ENCODE assay signal across 12 cellular contexts in the genomic region with DNA sequence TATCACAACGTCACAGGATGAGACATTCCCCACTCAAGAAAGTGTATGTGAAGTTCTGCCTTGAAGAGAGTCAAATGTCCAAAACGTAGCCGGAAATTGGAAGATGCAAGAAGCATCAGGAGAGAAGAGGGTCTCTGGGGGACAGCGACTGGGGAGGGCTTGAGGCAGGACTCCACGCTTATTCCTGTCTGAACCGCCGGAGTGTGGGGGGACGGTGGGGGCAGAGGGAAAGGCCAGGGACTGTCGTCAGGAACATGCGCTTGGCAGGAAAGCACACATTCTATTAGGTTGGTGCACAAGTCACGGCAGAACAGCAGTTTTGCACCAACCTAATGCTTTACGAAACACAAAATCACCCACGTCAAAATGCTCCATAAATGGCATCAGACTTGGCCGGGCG.
DNase-seq lines count a peak whose midpoint lies in the region; TF ChIP-seq lines count a peak whose summit lies in the region.
"Had no signal": no experiment of that assay in that cellular context is flagged by ENCODE, and none has a peak within 500 bp of the region (broad histone marks: within the 10 kb centered on the region; RNA-seq: fewer than 3 reads in every experiment).

No MANE protein-coding gene starts in this region.

- H3K9me3 ChIP-seq in right atrium auricular region (no peaks in the 10 kb centered on the region), mucosa of rectum (ENCODE audit: control insufficient read depth in 2 of 2, low read length in 2 of 2) (no peaks in the 10 kb centered on the region)
- H3K9me3 ChIP-seq: A549 had no signal

- DNase-seq in cardiac septum (ENCODE audit: low spot score) (peak; percentile 31), right atrium auricular region (ENCODE audit: low spot score) (no peak), AML-193 (lab: John Stamatoyannopoulos, UW) (no peak)
- DNase-seq in stimulated activated CD4-positive, alpha-beta T cell treated with anti-CD3 and anti-CD28 coated beads, Interleukin-4, amount 100 ng/mL, for 1 hour: no peak
- DNase-seq: CD4-positive, CD25-positive, alpha-beta regulatory T cell; DMS53; HCEC 1CT; HFFc6 had no signal

- intact Hi-C loops in cardiac septum (cut with DNase I): no loop called here

- no peaks in the 10 kb centered on the region for H3K4me1 ChIP-seq in right atrium auricular region
- peaks cover 0 to 5% of the 10 kb centered on the region in 2 donors for H3K4me1 ChIP-seq in mucosa of rectum (ENCODE audit: control insufficient read depth in 2 of 2, insufficient read depth in 2 of 2, low read length in 2 of 2)
- H3K4me1 ChIP-seq: A549 had no signal

- no peak for TF ChIP-seq CTCF in right atrium auricular region (IDR thresholded peaks at IDR 0.05)

- no peak overlapping the region for H3K9ac ChIP-seq in mucosa of rectum (ENCODE audit: low read depth in 1 of 2, low read length in 2 of 2)

- H3K4me3 ChIP-seq in right atrium auricular region (no peak overlapping the region), mucosa of rectum (ENCODE audit: low read length in 2 of 2) (no peak overlapping the region)
- H3K4me3 ChIP-seq: A549 had no signal

- H3K27me3 ChIP-seq in right atrium auricular region (no peaks in the 10 kb centered on the region), mucosa of rectum (ENCODE audit: control insufficient read depth in 2 of 2, insufficient read depth in 2 of 2, low read length in 2 of 2) (no peaks in the 10 kb centered on the region)

- no peak overlapping the region for H3K27ac ChIP-seq in right atrium auricular region
- H3K27ac ChIP-seq in cingulate gyrus (ENCODE audit: low read depth, low read length): peak overlapping the region; percentile 10
- peak overlapping the region; percentile 17 to 34 for H3K27ac ChIP-seq in mucosa of rectum (ENCODE audit: low read depth in 2 of 2, low read length in 2 of 2)
- H3K27ac ChIP-seq in temporal lobe (ENCODE audit: low read depth, low read length): peak overlapping the region; percentile 50
- H3K27ac ChIP-seq: A549 had no signal

- H3K36me3 ChIP-seq in right atrium auricular region (no peaks in the 10 kb centered on the region), mucosa of rectum (ENCODE audit: control insufficient read depth in 2 of 2, insufficient read depth in 2 of 2, low read length in 2 of 2) (no peaks in the 10 kb centered on the region)

Comparison
In these comparisons a context has a peak if more than half of its experiments do, and no peak if none do; other contexts are left out.
1. H3K27ac ChIP-seq: peak in cingulate gyrus (single experiment), mucosa of rectum (2 of 2) and temporal lobe (single experiment); none in right atrium auricular region (0 of 2).